ENCODE assay signal across 8 cellular contexts in the genomic region with DNA sequence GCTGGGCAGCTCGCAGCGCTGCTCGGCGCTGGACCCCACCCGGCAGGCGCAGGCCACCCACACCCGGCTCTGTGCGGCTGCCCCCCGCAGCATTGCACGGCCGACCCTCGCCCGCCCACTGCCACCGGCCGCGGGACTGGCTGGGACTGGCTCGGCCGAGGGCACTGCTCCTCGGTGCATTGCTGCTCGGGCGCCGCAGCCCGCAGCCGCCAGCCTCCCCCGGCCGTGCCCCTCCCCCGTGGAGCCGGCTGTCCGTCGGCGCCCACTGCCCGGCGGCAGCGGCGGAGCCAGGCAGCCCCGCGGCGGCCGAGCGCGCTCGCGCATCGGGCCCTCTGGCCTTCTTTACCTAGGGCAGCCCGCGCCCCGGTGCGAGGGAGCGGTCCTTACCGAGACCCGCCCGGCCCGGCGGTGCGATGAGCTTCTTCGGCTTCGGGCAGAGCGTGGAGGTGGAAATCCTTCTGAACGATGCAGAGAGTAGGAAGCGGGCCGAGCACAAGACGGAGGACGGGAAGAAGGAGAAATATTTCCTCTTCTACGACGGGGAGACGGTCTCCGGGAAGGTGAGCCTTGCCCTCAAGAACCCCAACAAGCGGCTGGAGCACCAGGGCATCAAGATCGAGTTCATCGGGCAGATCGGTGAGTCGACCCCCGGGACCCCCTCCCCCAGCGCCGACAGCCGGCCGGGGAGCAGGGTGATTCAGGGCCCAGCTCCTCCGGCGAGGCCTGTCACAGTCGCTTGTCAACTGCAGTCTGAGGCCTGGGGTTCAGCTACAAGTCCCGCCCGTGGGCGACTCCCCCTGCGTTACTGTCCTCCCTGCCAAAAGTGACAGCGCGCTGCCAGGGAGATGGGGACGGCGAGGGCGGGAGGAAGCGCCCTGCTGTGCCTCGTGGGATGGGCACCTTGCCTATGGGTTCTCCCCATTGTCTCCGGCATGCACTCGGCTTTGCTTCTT. TPM values are rescaled to one million over a fixed set of nuclear protein-coding genes. Genes with fewer than 3 reads are reported as not detected.
DNase-seq lines count a peak whose midpoint lies in the region; ATAC-seq and TF ChIP-seq lines count a peak whose summit lies in the region.

No MANE protein-coding gene starts in this region.

- H3K27me3 Mint-ChIP-seq in activated CD4-positive, alpha-beta T cell treated with anti-CD3 and anti-CD28 coated beads for 36 hours: no peaks in the 10 kb centered on the region

- H3K9me3 ChIP-seq in liver (ENCODE audit: control insufficient read depth in 4 of 4, low read length in 3 of 4): no peaks in the 10 kb centered on the region

- peaks cover 66% of the 10 kb centered on the region for H3K4me1 Mint-ChIP-seq in activated CD4-positive, alpha-beta T cell treated with anti-CD3 and anti-CD28 coated beads for 36 hours

- H3K27ac ChIP-seq in cingulate gyrus (ENCODE audit: low read depth, low read length): peak overlapping the region; percentile 83
- H3K27ac ChIP-seq in liver (ENCODE audit: low read depth in 1 of 2, low read length in 2 of 2): peak overlapping the region; percentile 93 to 99

- H3K4me3 ChIP-seq in liver (ENCODE audit: low read depth in 1 of 3, low read length in 3 of 3): peak overlapping the region; percentile 76 to 83 (median 81)

- H3K4me1 ChIP-seq in liver (ENCODE audit: control insufficient read depth in 4 of 4, insufficient read depth in 4 of 4, low read length in 3 of 4): peaks cover 7 to 32% (median 23%) of the 10 kb centered on the region in 4 donors

- intact Hi-C loops in activated CD4-positive, alpha-beta T cell treated with anti-CD3 and anti-CD28 coated beads for 36 hours (cut with DNase I, micrococcal nuclease): loop anchor here (1.0 to 2.0 kb wide), 7 partner anchors 28 to 297 kb away; partner anchors contain the start of genes ACAD8 (in 2 of the 2), GLB1L2 (in 2 of the 2), THYN1 (in 2 of the 2) and GLB1L3 (in 1 of the 2)

- no peaks in the 10 kb centered on the region for H3K9me3 Mint-ChIP-seq in activated CD4-positive, alpha-beta T cell treated with anti-CD3 and anti-CD28 coated beads for 36 hours (ENCODE audit: low read depth)

- ATAC-seq in GM18502 (IDR thresholded peaks at IDR 0.05; ENCODE audit: poor library complexity, unreplicated experiment) (peak; percentile 25), HG02759 (IDR thresholded peaks at IDR 0.05; ENCODE audit: unreplicated experiment) (peak; percentile 23), HG03097 (IDR thresholded peaks at IDR 0.05; ENCODE audit: low FRiP score, unreplicated experiment) (no peak)
- peak; percentile 45 for ATAC-seq in activated CD4-positive, alpha-beta T cell treated with anti-CD3 and anti-CD28 coated beads for 36 hours

- H3K9ac ChIP-seq in liver (ENCODE audit: low read depth in 1 of 2, low read length in 2 of 2): peak overlapping the region; percentile 52 to 64

- WGBS in liver: under 1% methylated on average over 93 of the region's 93 CpGs

- TF ChIP-seq RAD21 in liver (IDR thresholded peaks at IDR 0.05): peak in 1 of 2 donors; percentile 10

- H3K36me3 Mint-ChIP-seq in activated CD4-positive, alpha-beta T cell treated with anti-CD3 and anti-CD28 coated beads for 36 hours (ENCODE audit: low read depth): peaks cover 22% of the 10 kb centered on the region

- peak; percentile 11 for DNase-seq in NCI-H2029 treated with DMSO at 0.1 percent for 48 hours (lab: John Stamatoyannopoulos, UW)
- DNase-seq in activated CD4-positive, alpha-beta T cell treated with anti-CD3 and anti-CD28 coated beads for 36 hours: peak; percentile 85
- DNase-seq in stimulated activated CD4-positive, alpha-beta T cell treated with anti-CD3 and anti-CD28 coated beads, Interleukin-4, amount 100 ng/mL, for 4 hours: peak; percentile 54 to 55

- H3K27ac Mint-ChIP-seq in activated CD4-positive, alpha-beta T cell treated with anti-CD3 and anti-CD28 coated beads for 36 hours: peak overlapping the region; percentile 91

- no peak for TF ChIP-seq CTCF in liver (IDR thresholded peaks at IDR 0.05; ENCODE audit: low read depth, low read length, missing input control)

- H3K36me3 ChIP-seq in liver (ENCODE audit: control insufficient read depth in 4 of 4, insufficient read depth in 3 of 4, low read depth in 1 of 4, low read length in 3 of 4): peaks cover 2 to 5% (median 4%) of the 10 kb centered on the region in 4 donors

- H3K27me3 ChIP-seq in liver (ENCODE audit: control insufficient read depth in 4 of 4, insufficient read depth in 4 of 4, low read length in 3 of 4): no peaks in the 10 kb centered on the region

- H3K4me3 Mint-ChIP-seq in activated CD4-positive, alpha-beta T cell treated with anti-CD3 and anti-CD28 coated beads for 36 hours: peak overlapping the region; percentile 95

- POLR2A ChIA-PET in activated CD4-positive, alpha-beta T cell treated with anti-CD3 and anti-CD28 coated beads for 36 hours (lab: Charles Lee): interaction anchor here (0.5 to 2.7 kb wide), 7 partner anchors 19 to 278 kb away, joined by 3 to 14 read pairs (median 3); partner anchors contain the start of genes ACAD8, GLB1L3 and THYN1

- CTCF ChIA-PET in activated CD4-positive, alpha-beta T cell treated with anti-CD3 and anti-CD28 coated beads for 36 hours (lab: Charles Lee): interaction anchor here (0.5 to 2.2 kb wide), 10 partner anchors 9 to 156 kb away, joined by 3 to 8 read pairs (median 4); partner anchors contain the start of gene JAM3

TF ChIP-seq in liver, 16 proteins besides CTCF, POLR2A, EP300 and RAD21 (continues in another document):
- TF ChIP-seq, protein P1, sequence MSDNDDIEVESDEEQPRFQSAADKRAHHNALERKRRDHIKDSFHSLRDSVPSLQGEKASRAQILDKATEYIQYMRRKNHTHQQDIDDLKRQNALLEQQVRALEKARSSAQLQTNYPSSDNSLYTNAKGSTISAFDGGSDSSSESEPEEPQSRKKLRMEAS (IDR thresholded peaks at IDR 0.05): peak; percentile 12
- TF ChIP-seq REST (IDR thresholded peaks at IDR 0.05): peak; percentile 69
- TF ChIP-seq EGR1 (IDR thresholded peaks at IDR 0.05; ENCODE audit: low read depth in 2 of 2): no peak
- TF ChIP-seq, protein P2, sequence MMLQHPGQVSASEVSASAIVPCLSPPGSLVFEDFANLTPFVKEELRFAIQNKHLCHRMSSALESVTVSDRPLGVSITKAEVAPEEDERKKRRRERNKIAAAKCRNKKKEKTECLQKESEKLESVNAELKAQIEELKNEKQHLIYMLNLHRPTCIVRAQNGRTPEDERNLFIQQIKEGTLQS (IDR thresholded peaks at IDR 0.05): no peak
- TF ChIP-seq, protein P3, sequence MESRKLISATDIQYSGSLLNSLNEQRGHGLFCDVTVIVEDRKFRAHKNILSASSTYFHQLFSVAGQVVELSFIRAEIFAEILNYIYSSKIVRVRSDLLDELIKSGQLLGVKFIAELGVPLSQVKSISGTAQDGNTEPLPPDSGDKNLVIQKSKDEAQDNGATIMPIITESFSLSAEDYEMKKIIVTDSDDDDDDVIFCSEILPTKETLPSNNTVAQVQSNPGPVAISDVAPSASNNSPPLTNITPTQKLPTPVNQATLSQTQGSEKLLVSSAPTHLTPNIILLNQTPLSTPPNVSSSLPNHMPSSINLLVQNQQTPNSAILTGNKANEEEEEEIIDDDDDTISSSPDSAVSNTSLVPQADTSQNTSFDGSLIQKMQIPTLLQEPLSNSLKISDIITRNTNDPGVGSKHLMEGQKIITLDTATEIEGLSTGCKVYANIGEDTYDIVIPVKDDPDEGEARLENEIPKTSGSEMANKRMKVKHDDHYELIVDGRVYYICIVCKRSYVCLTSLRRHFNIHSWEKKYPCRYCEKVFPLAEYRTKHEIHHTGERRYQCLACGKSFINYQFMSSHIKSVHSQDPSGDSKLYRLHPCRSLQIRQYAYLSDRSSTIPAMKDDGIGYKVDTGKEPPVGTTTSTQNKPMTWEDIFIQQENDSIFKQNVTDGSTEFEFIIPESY (IDR thresholded peaks at IDR 0.05): no peak
- TF ChIP-seq GABPA (IDR thresholded peaks at IDR 0.05 in 1 of 2, conservative IDR thresholded peaks at IDR 0.05 in 1 of 2): no peak
- no peak for TF ChIP-seq JUND (IDR thresholded peaks at IDR 0.05)
- no peak for TF ChIP-seq FOXA1 (IDR thresholded peaks at IDR 0.05)

RNA-seq across cellular contexts. Expression of gene VPS26B, which starts 0.5 kb away (rescaled TPM):
- total RNA-seq in activated CD4-positive, alpha-beta T cell treated with anti-CD3 and anti-CD28 coated beads for 36 hours: 10 to 100 TPM; 32.4 to 32.5 TPM
- 10 to 100 TPM; 19.3 to 35.0 TPM for total RNA-seq in liver
- 10 to 100 TPM; 12.6 to 21.1 TPM for polyA plus RNA-seq in liver

RNA-seq across cellular contexts. Expression of gene NCAPD3, which starts 1.2 kb away (rescaled TPM):
- total RNA-seq in activated CD4-positive, alpha-beta T cell treated with anti-CD3 and anti-CD28 coated beads for 36 hours: 10 to 100 TPM; 78.9 to 92.1 TPM
- total RNA-seq in liver: 10 to 100 TPM; 31.8 to 35.4 TPM
- 10 to 100 TPM; 14.1 to 16.6 TPM for polyA plus RNA-seq in liver

RNA-seq across cellular contexts. Expression of gene THYN1, which starts 28.2 kb away (rescaled TPM):
- total RNA-seq in activated CD4-positive, alpha-beta T cell treated with anti-CD3 and anti-CD28 coated beads for 36 hours: 10 to 100 TPM; 75.5 to 89.5 TPM
- total RNA-seq in liver: 10 to 100 TPM; 25.3 to 26.8 TPM
- polyA plus RNA-seq in liver: 10 to 100 TPM; 22.1 to 34.3 TPM

RNA-seq across cellular contexts. Expression of gene ACAD8, which starts 28.4 kb away (rescaled TPM):
- 10 to 100 TPM; 12.4 to 16.6 TPM for total RNA-seq in activated CD4-positive, alpha-beta T cell treated with anti-CD3 and anti-CD28 coated beads for 36 hours
- 10 to 100 TPM; 14.1 to 32.2 TPM for total RNA-seq in liver
- polyA plus RNA-seq in liver: 10 to 100 TPM; 24.1 to 30.1 TPM

RNA-seq across cellular contexts. Expression of gene GLB1L3, which starts 51.2 kb away (rescaled TPM):
- 10 to 100 TPM; 11.7 to 12.2 TPM for total RNA-seq in activated CD4-positive, alpha-beta T cell treated with anti-CD3 and anti-CD28 coated beads for 36 hours
- under 1 TPM in 1 of 2 donors, not detected in 1; 0.08 TPM for total RNA-seq in liver
- not detected for polyA plus RNA-seq in liver

Comparison
In these comparisons a context has a peak if more than half of its experiments do, and no peak if none do; other contexts are left out.
1. DNase-seq: peak in every context shown above with its lines; median percentile 85 in activated CD4-positive, alpha-beta T cell treated with anti-CD3 and anti-CD28 coated beads for 36 hours; 54 in stimulated activated CD4-positive, alpha-beta T cell treated with anti-CD3 and anti-CD28 coated beads, Interleukin-4, amount 100 ng/mL, for 4 hours; 11 in NCI-H2029 treated with DMSO at 0.1 percent for 48 hours.